In the genomic region with DNA sequence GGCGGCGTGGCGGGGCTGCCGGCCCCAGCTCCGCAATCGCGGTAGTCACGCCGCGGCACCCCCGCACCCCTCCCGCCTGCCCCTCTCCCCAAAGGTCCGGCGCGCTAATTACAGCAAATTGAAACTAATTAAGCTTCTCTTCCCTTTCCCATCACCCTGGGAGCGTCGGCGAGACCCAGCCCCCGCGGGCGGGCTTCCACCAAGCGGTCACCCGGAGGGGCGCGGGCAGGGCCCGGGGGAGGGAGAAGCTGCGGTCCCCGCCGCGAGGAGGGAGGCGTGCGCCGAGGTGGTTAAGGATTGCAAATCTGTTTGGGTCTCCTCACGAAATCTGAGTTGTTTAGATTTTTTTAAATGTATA, we compare ENCODE assay signal across 16 cellular contexts. TPM values are rescaled to one million over a fixed set of nuclear protein-coding genes. Genes with fewer than 3 reads are reported as not detected.
DNase-seq lines count a peak whose midpoint lies in the region; FAIRE-seq and TF ChIP-seq lines count a peak whose summit lies in the region.
"Had no signal": no experiment of that assay in that cellular context is flagged by ENCODE, and none has a peak within 500 bp of the region (broad histone marks: within the 10 kb centered on the region; RNA-seq: fewer than 3 reads in every experiment).

No MANE protein-coding gene starts in this region.

- intact Hi-C loops in activated naive CD4-positive, alpha-beta T cell treated with anti-CD3 and anti-CD28 coated beads for 36 hours (cut with micrococcal nuclease): no loop called here
- intact Hi-C loops in kidney (cut with DNase I): no loop called here
- intact Hi-C loops in lower leg skin (cut with DNase I; ENCODE audit: low total_unique reads): no loop called here

- DNase-seq in activated naive CD4-positive, alpha-beta T cell treated with anti-CD3 and anti-CD28 coated beads for 36 hours: no peak
- DNase-seq in activated naive CD4-positive, alpha-beta T cell treated with anti-CD3 and anti-CD28 coated beads, Interleukin-2, amount 50 U/mL, for 16 hours: no peak
- DNase-seq in bronchial epithelial cell (ENCODE audit: low read depth) (no peak), kidney (peak; percentile 36), suprapubic skin (ENCODE audit: low spot score in 2 of 2) (no peak), NCI-H1436 (lab: John Stamatoyannopoulos, UW) (no peak), lower leg skin (ENCODE audit: low spot score in 2 of 2) (no peak), SW 1271 (lab: John Stamatoyannopoulos, UW) (no peak)
- DNase-seq: activated CD4-positive, alpha-beta T cell treated with anti-CD3 and anti-CD28 coated beads for 48 hours; activated gamma-delta T cell; foreskin fibroblast; GOT3; left cardiac atrium; SK-N-SH had no signal

- H3K36me3 Mint-ChIP-seq in activated naive CD4-positive, alpha-beta T cell treated with anti-CD3 and anti-CD28 coated beads for 36 hours (ENCODE audit: low read depth): no peaks in the 10 kb centered on the region

- no peaks in the 10 kb centered on the region for H3K9me3 Mint-ChIP-seq in activated naive CD4-positive, alpha-beta T cell treated with anti-CD3 and anti-CD28 coated beads for 36 hours

- TF ChIP-seq CTCF in bronchial epithelial cell (IDR thresholded peaks at IDR 0.05; ENCODE audit: insufficient read depth, low read length, severe bottlenecking) (no peak), kidney (IDR thresholded peaks at IDR 0.05; ENCODE audit: borderline replicate concordance, extremely low read depth, insufficient read depth) (no peak), suprapubic skin (IDR thresholded peaks at IDR 0.05) (no peak), lower leg skin (IDR thresholded peaks at IDR 0.05) (no peak)

- CTCF ChIA-PET in activated naive CD4-positive, alpha-beta T cell treated with anti-CD3 and anti-CD28 coated beads for 36 hours (lab: Charles Lee): no interaction called here

- WGBS in suprapubic skin: 23% methylated on average over 23 of the region's 34 CpGs
- WGBS in lower leg skin, 2 donors: 14 to 19% methylated on average over 4 to 28 of the region's 34 CpGs

- H3K9ac ChIP-seq in kidney (ENCODE audit: low read length in 2 of 2): no peak overlapping the region
- H3K9ac ChIP-seq: SK-N-SH had no signal

- H3K27ac ChIP-seq in kidney (ENCODE audit: low read depth in 2 of 2, low read length in 2 of 2) (no peak overlapping the region), suprapubic skin (no peak overlapping the region)
- H3K27ac ChIP-seq: neutrophil had no signal

- peaks cover 17% of the 10 kb centered on the region for H3K4me1 Mint-ChIP-seq in activated naive CD4-positive, alpha-beta T cell treated with anti-CD3 and anti-CD28 coated beads for 36 hours (ENCODE audit: low read depth)

- H3K4me1 ChIP-seq in kidney (ENCODE audit: control insufficient read depth in 1 of 2, insufficient read depth in 1 of 2, low read depth in 1 of 2, low read length in 2 of 2) (no peaks in the 10 kb centered on the region), suprapubic skin (peaks cover 36% of the 10 kb centered on the region)

- H3K36me3 ChIP-seq in bronchial epithelial cell (ENCODE audit: control insufficient read depth, insufficient read depth, low read length) (no peaks in the 10 kb centered on the region), kidney (ENCODE audit: control insufficient read depth in 1 of 2, insufficient read depth in 2 of 2, low read length in 2 of 2) (no peaks in the 10 kb centered on the region), suprapubic skin (no peaks in the 10 kb centered on the region)
- H3K36me3 ChIP-seq: neutrophil had no signal

- H3K9me3 ChIP-seq in kidney (ENCODE audit: control insufficient read depth in 1 of 2, low read length in 2 of 2) (no peaks in the 10 kb centered on the region), suprapubic skin (no peaks in the 10 kb centered on the region)
- H3K9me3 ChIP-seq: neutrophil, SK-N-SH had no signal

- FAIRE-seq in bronchial epithelial cell (lab: Jason Lieb, UNC) (no peak), kidney (lab: Jason Lieb, UNC) (no peak)

- H3K27ac Mint-ChIP-seq in activated naive CD4-positive, alpha-beta T cell treated with anti-CD3 and anti-CD28 coated beads for 36 hours: no peak overlapping the region

- H3K27me3 ChIP-seq in bronchial epithelial cell (ENCODE audit: control insufficient read depth, insufficient read depth, low read length) (peaks cover 9% of the 10 kb centered on the region), suprapubic skin (peaks cover 51% of the 10 kb centered on the region)

- H3K4me3 Mint-ChIP-seq in activated naive CD4-positive, alpha-beta T cell treated with anti-CD3 and anti-CD28 coated beads for 36 hours: peak overlapping the region; percentile 45

- H3K4me3 ChIP-seq in bronchial epithelial cell (ENCODE audit: low read depth, low read length) (peak overlapping the region; percentile 36), kidney (ENCODE audit: low read length in 2 of 2) (no peak overlapping the region), suprapubic skin (peak overlapping the region; percentile 29), lower leg skin (ENCODE audit: low read depth, poor library complexity, severe bottlenecking) (no peak overlapping the region)

- TF ChIP-seq POLR2A in suprapubic skin (IDR thresholded peaks at IDR 0.05): no peak
- TF ChIP-seq POLR2A in lower leg skin (IDR thresholded peaks at IDR 0.05): no peak

- TF ChIP-seq EP300 in suprapubic skin (IDR thresholded peaks at IDR 0.05): no peak

- peaks cover 37% of the 10 kb centered on the region for H3K27me3 Mint-ChIP-seq in activated naive CD4-positive, alpha-beta T cell treated with anti-CD3 and anti-CD28 coated beads for 36 hours (ENCODE audit: low read depth)

RNA-seq across cellular contexts. Expression of a gene that starts 13.1 kb away (rescaled TPM):
- total RNA-seq in activated naive CD4-positive, alpha-beta T cell treated with anti-CD3 and anti-CD28 coated beads for 36 hours: not detected
- total RNA-seq in bronchial epithelial cell (not detected in 2 replicates), kidney (0.31 TPM), suprapubic skin (under 1 TPM in 1 of 4 donors, not detected in 3; 0.15 TPM), lower leg skin (not detected)
- 0.13 TPM for polyA plus RNA-seq in kidney (ENCODE audit: insufficient read depth, low read depth, low replicate concordance)
- total RNA-seq: left cardiac atrium, M059J had no signal
- polyA plus RNA-seq: SK-N-SH had no signal

Comparison
In these comparisons a context has a peak if more than half of its experiments do, and no peak if none do; other contexts are left out.
1. H3K4me3 ChIP-seq: peak in bronchial epithelial cell (single experiment) and suprapubic skin (single experiment); none in kidney (0 of 2) and lower leg skin (single experiment).